ENCODE assay signal across 33 cellular contexts in genomic region chr12:103336940-103337339, GRCh38.
"Had no signal": no experiment of that assay in that cellular context is flagged by ENCODE, and none has a peak within 500 bp of the region (broad histone marks: within the 10 kb centered on the region; RNA-seq: fewer than 3 reads in every experiment).

No MANE protein-coding gene starts in this region.

- H3K36me3 Mint-ChIP-seq: activated CD4-positive, alpha-beta memory T cell treated with anti-CD3 and anti-CD28 coated beads for 36 hours; activated naive CD8-positive, alpha-beta T cell treated with anti-CD3 and anti-CD28 coated beads for 36 hours had no signal

- H3K9me3 ChIP-seq: adrenal gland, body of pancreas had no signal

- DNase-seq: activated B cell treated with CpG ODN at 0.5 μM for 24 hours; activated CD4-positive, alpha-beta memory T cell treated with anti-CD3 and anti-CD28 coated beads for 36 hours; activated CD4-positive, alpha-beta T cell treated with anti-CD3 and anti-CD28 coated beads for 4 hours; activated CD4-positive, alpha-beta T cell treated with anti-CD3 and anti-CD28 coated beads, Interleukin-2, amount 10 ng/mL, durations not matched to agents 24 days and 14 days; activated CD4-positive, alpha-beta T cell treated with anti-CD3 and anti-CD28 coated beads, Interleukin-2, amount 50 U/mL, for 1 hour; activated CD4-positive, alpha-beta T cell treated with anti-CD3 and anti-CD28 coated beads, Interleukin-2, amount 50 U/mL, for 4 hours; activated CD4-positive, CD25-positive, alpha-beta regulatory T cell treated with anti-CD3 and anti-CD28 coated beads, Interleukin-2, amount 50 U/mL, for 72 hours; activated CD8-positive, alpha-beta memory T cell treated with anti-CD3 and anti-CD28 coated beads, Interleukin-2, amount 50 U/mL, for 4 hours; activated CD8-positive, alpha-beta T cell treated with anti-CD3 and anti-CD28 coated beads for 36 hours; activated effector memory CD4-positive, alpha-beta T cell treated with anti-CD3 and anti-CD28 coated beads, Interleukin-2, amount 50 U/mL, for 16 hours; activated gamma-delta T cell treated with Interleukin-2 at 50 U/mL for 16 hours; activated naive CD4-positive, alpha-beta T cell; activated naive CD4-positive, alpha-beta T cell treated with anti-CD3 and anti-CD28 coated beads for 36 hours; activated naive CD4-positive, alpha-beta T cell treated with anti-CD3 and anti-CD28 coated beads, Interleukin-2, amount 50 U/mL, for 16 hours; activated naive CD8-positive, alpha-beta T cell treated with anti-CD3 and anti-CD28 coated beads for 36 hours; activated T-cell treated with anti-CD3 and anti-CD28 coated beads for 4 hours; activated T-cell treated with anti-CD3 and anti-CD28 coated beads, Interleukin-2, amount 50 U/mL, for 24 hours; activated T-cell treated with anti-CD3 and anti-CD28 coated beads, Interleukin-2, amount 50 U/mL, for 48 hours; adrenal gland; amniotic stem cell; aorta; body of pancreas; brain microvascular endothelial cell; central memory CD4-positive, alpha-beta T cell; T-helper 1 cell; T-helper 9 cell had no signal

- H3K27ac Mint-ChIP-seq: activated B cell treated with CpG ODN at 0.5 μM for 24 hours; activated CD4-positive, alpha-beta memory T cell treated with anti-CD3 and anti-CD28 coated beads for 36 hours; activated CD4-positive, alpha-beta T cell treated with anti-CD3 and anti-CD28 coated beads, Interleukin-2, amount 10 ng/mL, durations not matched to agents 24 days and 14 days; activated CD8-positive, alpha-beta T cell treated with anti-CD3 and anti-CD28 coated beads for 36 hours; activated naive CD4-positive, alpha-beta T cell treated with anti-CD3 and anti-CD28 coated beads for 36 hours; activated naive CD4-positive, alpha-beta T cell treated with anti-CD3 and anti-CD28 coated beads, Interleukin-2, amount 50 U/mL, for 72 hours; activated naive CD8-positive, alpha-beta T cell treated with anti-CD3 and anti-CD28 coated beads for 36 hours; activated T-cell treated with anti-CD3 and anti-CD28 coated beads, Interleukin-2, amount 50 U/mL, for 24 hours; activated T-helper 1 cell treated with anti-CD3 and anti-CD28 coated beads, Interleukin-12 subunit alpha, Interleukin-12 subunit beta, Interleukin-2, Interleukin-4 antibody, amounts not matched to agents 30 ng/mL and 10 ng/mL and 1 ng/mL, durations not matched to agents 14 hours and 24 hours and 36 hours; activated T-helper 17 cell treated with anti-CD3 and anti-CD28 coated beads, Interleukin-2, amount 50 U/mL, for 72 hours; T-helper 1 cell treated with Interleukin-12 subunit alpha and Interleukin-12 subunit beta and Interleukin-4 antibody, amounts not matched to agents 30 μg/mL and 1 μg/mL, for 36 hours; T-helper 2 cell treated with Interferon-gamma antibody and Interleukin-4, amounts not matched to agents 5 μg/mL and 100 μg/mL, for 36 hours had no signal

- H3K27me3 ChIP-seq: adrenal gland, body of pancreas, brain microvascular endothelial cell, breast epithelium had no signal

- H3K9me3 Mint-ChIP-seq: T-helper 2 cell treated with Interferon-gamma antibody and Interleukin-4, amounts not matched to agents 5 μg/mL and 100 μg/mL, for 36 hours had no signal

- H3K4me3 Mint-ChIP-seq: activated B cell treated with CpG ODN at 0.5 μM for 24 hours; activated CD4-positive, alpha-beta memory T cell treated with anti-CD3 and anti-CD28 coated beads for 36 hours; activated CD4-positive, alpha-beta T cell treated with anti-CD3 and anti-CD28 coated beads, Interleukin-2, amount 10 ng/mL, durations not matched to agents 24 days and 14 days; activated CD8-positive, alpha-beta T cell treated with anti-CD3 and anti-CD28 coated beads for 36 hours; activated naive CD4-positive, alpha-beta T cell treated with anti-CD3 and anti-CD28 coated beads for 36 hours; activated naive CD8-positive, alpha-beta T cell treated with anti-CD3 and anti-CD28 coated beads for 36 hours; activated T-cell treated with anti-CD3 and anti-CD28 coated beads, Interleukin-2, amount 50 U/mL, for 24 hours; activated T-helper 1 cell treated with anti-CD3 and anti-CD28 coated beads, Interleukin-12 subunit alpha, Interleukin-12 subunit beta, Interleukin-2, Interleukin-4 antibody, amounts not matched to agents 30 ng/mL and 10 ng/mL and 1 ng/mL, durations not matched to agents 14 hours and 24 hours and 36 hours; activated T-helper 17 cell treated with anti-CD3 and anti-CD28 coated beads, Interleukin-2, amount 50 U/mL, for 72 hours; T-helper 1 cell treated with Interleukin-12 subunit alpha and Interleukin-12 subunit beta and Interleukin-4 antibody, amounts not matched to agents 30 μg/mL and 1 μg/mL, for 36 hours; T-helper 2 cell treated with Interferon-gamma antibody and Interleukin-4, amounts not matched to agents 5 μg/mL and 100 μg/mL, for 36 hours had no signal

- H3K4me1 ChIP-seq: adrenal gland, body of pancreas, breast epithelium had no signal

- H3K4me3 ChIP-seq: adrenal gland, body of pancreas, breast epithelium had no signal

- H3K27ac ChIP-seq: adrenal gland, body of pancreas, brain microvascular endothelial cell, breast epithelium, VCaP had no signal

- H3K27me3 Mint-ChIP-seq: activated B cell treated with CpG ODN at 0.5 μM for 24 hours; activated CD4-positive, alpha-beta memory T cell treated with anti-CD3 and anti-CD28 coated beads for 36 hours; activated CD4-positive, alpha-beta T cell treated with anti-CD3 and anti-CD28 coated beads, Interleukin-2, amount 10 ng/mL, durations not matched to agents 24 days and 14 days; activated CD8-positive, alpha-beta T cell treated with anti-CD3 and anti-CD28 coated beads for 36 hours; activated naive CD8-positive, alpha-beta T cell treated with anti-CD3 and anti-CD28 coated beads for 36 hours; activated T-cell treated with anti-CD3 and anti-CD28 coated beads, Interleukin-2, amount 50 U/mL, for 24 hours; activated T-helper 17 cell treated with anti-CD3 and anti-CD28 coated beads, Interleukin-2, amount 50 U/mL, for 72 hours had no signal

- ATAC-seq: activated CD8-positive, alpha-beta T cell treated with anti-CD3 and anti-CD28 coated beads for 36 hours; activated T-helper 17 cell treated with anti-CD3 and anti-CD28 coated beads, Interleukin-2, amount 50 U/mL, for 72 hours; body of pancreas had no signal

- H3K4me1 Mint-ChIP-seq: activated B cell treated with CpG ODN at 0.5 μM for 24 hours; activated CD4-positive, alpha-beta T cell treated with anti-CD3 and anti-CD28 coated beads, Interleukin-2, amount 10 ng/mL, durations not matched to agents 24 days and 14 days; activated naive CD8-positive, alpha-beta T cell treated with anti-CD3 and anti-CD28 coated beads for 36 hours; activated T-helper 17 cell treated with anti-CD3 and anti-CD28 coated beads, Interleukin-2, amount 50 U/mL, for 72 hours had no signal

- H3K36me3 ChIP-seq: adrenal gland, brain microvascular endothelial cell, breast epithelium had no signal
